In genomic region chr15:29925227-29926082, GRCh38 we compare ENCODE assay signal across 9 cellular contexts.
DNase-seq lines count a peak whose midpoint lies in the region; TF ChIP-seq lines count a peak whose summit lies in the region.
"Had no signal": no experiment of that assay in that cellular context is flagged by ENCODE, and none has a peak within 500 bp of the region (broad histone marks: within the 10 kb centered on the region; RNA-seq: fewer than 3 reads in every experiment).

No MANE protein-coding gene starts in this region.

- H3K36me3 Mint-ChIP-seq in activated T-helper 1 cell treated with anti-CD3 and anti-CD28 coated beads, Interleukin-12 subunit alpha, Interleukin-12 subunit beta, Interleukin-2, Interleukin-4 antibody, amounts not matched to agents 30 ng/mL and 10 ng/mL and 1 ng/mL, durations not matched to agents 14 hours and 24 hours and 36 hours (ENCODE audit: low read depth), result no peaks in the 10 kb centered on the region
- H3K36me3 Mint-ChIP-seq: naive B cell had no signal

- H3K36me3 ChIP-seq in H7 (replicated peaks; ENCODE audit: control insufficient read depth, insufficient read depth, low read length), result no peaks in the 10 kb centered on the region

- H3K27me3 Mint-ChIP-seq in activated T-helper 1 cell treated with anti-CD3 and anti-CD28 coated beads, Interleukin-12 subunit alpha, Interleukin-12 subunit beta, Interleukin-2, Interleukin-4 antibody, amounts not matched to agents 30 ng/mL and 10 ng/mL and 1 ng/mL, durations not matched to agents 14 hours and 24 hours and 36 hours (ENCODE audit: insufficient read depth), result peaks cover 11% of the 10 kb centered on the region

- intact Hi-C loops in activated T-helper 1 cell treated with anti-CD3 and anti-CD28 coated beads, Interleukin-12 subunit alpha, Interleukin-12 subunit beta, Interleukin-2, Interleukin-4 antibody, amounts not matched to agents 30 ng/mL and 10 ng/mL and 1 ng/mL, durations not matched to agents 14 hours and 24 hours and 36 hours (cut with micrococcal nuclease), result no loop called here

- H3K4me3 Mint-ChIP-seq in activated T-helper 1 cell treated with anti-CD3 and anti-CD28 coated beads, Interleukin-12 subunit alpha, Interleukin-12 subunit beta, Interleukin-2, Interleukin-4 antibody, amounts not matched to agents 30 ng/mL and 10 ng/mL and 1 ng/mL, durations not matched to agents 14 hours and 24 hours and 36 hours, result no peak overlapping the region
- H3K4me3 Mint-ChIP-seq: naive B cell had no signal

- H3K4me3 ChIP-seq in H7 (ENCODE audit: insufficient read depth, low read depth, low read length) (no peak overlapping the region), cardiac fibroblast (replicated peaks in 1 of 2; ENCODE audit: low read depth in 2 of 2, low read length in 2 of 2) (no peak overlapping the region)

- no peaks in the 10 kb centered on the region for H3K9me3 Mint-ChIP-seq in activated T-helper 1 cell treated with anti-CD3 and anti-CD28 coated beads, Interleukin-12 subunit alpha, Interleukin-12 subunit beta, Interleukin-2, Interleukin-4 antibody, amounts not matched to agents 30 ng/mL and 10 ng/mL and 1 ng/mL, durations not matched to agents 14 hours and 24 hours and 36 hours

- H3K27me3 ChIP-seq in H7 (ENCODE audit: control insufficient read depth, insufficient read depth, low read length), result no peaks in the 10 kb centered on the region

- no peak overlapping the region for H3K27ac Mint-ChIP-seq in activated T-helper 1 cell treated with anti-CD3 and anti-CD28 coated beads, Interleukin-12 subunit alpha, Interleukin-12 subunit beta, Interleukin-2, Interleukin-4 antibody, amounts not matched to agents 30 ng/mL and 10 ng/mL and 1 ng/mL, durations not matched to agents 14 hours and 24 hours and 36 hours
- H3K27ac Mint-ChIP-seq: naive B cell had no signal

- DNase-seq in AG09319 (ENCODE audit: extremely low read depth, low read depth) (no peak), H7 (peak; percentile 81), RPMI7951 (ENCODE audit: low read depth) (peak; percentile 77), cardiac fibroblast (ENCODE audit: low read depth in 2 of 2) (peak; percentile 86 to 89), kidney glomerular epithelial cell (lab: John Stamatoyannopoulos, UW) (peak; percentile 97), NCI-H2196 (lab: John Stamatoyannopoulos, UW; ENCODE audit: unreplicated experiment) (no peak)
- DNase-seq in stimulated activated CD8-positive, alpha-beta memory T cell treated with anti-CD3 and anti-CD28 coated beads, Interleukin-12 subunit alpha, Interleukin-12 subunit beta, amount 100 ng/mL, for 24 hours (ENCODE audit: extremely low read depth), result peak; percentile 16
- DNase-seq in activated T-helper 1 cell treated with anti-CD3 and anti-CD28 coated beads, Interleukin-12 subunit alpha, Interleukin-12 subunit beta, Interleukin-2, Interleukin-4 antibody, amounts not matched to agents 30 ng/mL and 10 ng/mL and 1 ng/mL, durations not matched to agents 14 hours and 24 hours and 36 hours (ENCODE audit: low spot score), result no peak
- DNase-seq: naive B cell had no signal

- TF ChIP-seq CTCF in AG09319 (IDR thresholded peaks at IDR 0.05; ENCODE audit: low read depth, low read length) (peak; percentile 77), cardiac fibroblast (IDR thresholded peaks at IDR 0.05; ENCODE audit: low read depth, low read length) (peak; percentile 88)

- H3K4me1 Mint-ChIP-seq in activated T-helper 1 cell treated with anti-CD3 and anti-CD28 coated beads, Interleukin-12 subunit alpha, Interleukin-12 subunit beta, Interleukin-2, Interleukin-4 antibody, amounts not matched to agents 30 ng/mL and 10 ng/mL and 1 ng/mL, durations not matched to agents 14 hours and 24 hours and 36 hours (ENCODE audit: low read depth), result no peaks in the 10 kb centered on the region
- H3K4me1 Mint-ChIP-seq: naive B cell had no signal

Comparison
In these comparisons a context has a peak if more than half of its experiments do, and no peak if none do; other contexts are left out.
1. DNase-seq: peak in H7 (single experiment), RPMI7951 (single experiment), cardiac fibroblast (2 of 2), kidney glomerular epithelial cell (single experiment) and stimulated activated CD8-positive, alpha-beta memory T cell treated with anti-CD3 and anti-CD28 coated beads, Interleukin-12 subunit alpha, Interleukin-12 subunit beta, amount 100 ng/mL, for 24 hours (single experiment); none in AG09319 (single experiment), NCI-H2196 (single experiment) and activated T-helper 1 cell treated with anti-CD3 and anti-CD28 coated beads, Interleukin-12 subunit alpha, Interleukin-12 subunit beta, Interleukin-2, Interleukin-4 antibody, amounts not matched to agents 30 ng/mL and 10 ng/mL and 1 ng/mL, durations not matched to agents 14 hours and 24 hours and 36 hours (single experiment).